15 cellular contexts compared by ENCODE assay signal in the genomic region with DNA sequence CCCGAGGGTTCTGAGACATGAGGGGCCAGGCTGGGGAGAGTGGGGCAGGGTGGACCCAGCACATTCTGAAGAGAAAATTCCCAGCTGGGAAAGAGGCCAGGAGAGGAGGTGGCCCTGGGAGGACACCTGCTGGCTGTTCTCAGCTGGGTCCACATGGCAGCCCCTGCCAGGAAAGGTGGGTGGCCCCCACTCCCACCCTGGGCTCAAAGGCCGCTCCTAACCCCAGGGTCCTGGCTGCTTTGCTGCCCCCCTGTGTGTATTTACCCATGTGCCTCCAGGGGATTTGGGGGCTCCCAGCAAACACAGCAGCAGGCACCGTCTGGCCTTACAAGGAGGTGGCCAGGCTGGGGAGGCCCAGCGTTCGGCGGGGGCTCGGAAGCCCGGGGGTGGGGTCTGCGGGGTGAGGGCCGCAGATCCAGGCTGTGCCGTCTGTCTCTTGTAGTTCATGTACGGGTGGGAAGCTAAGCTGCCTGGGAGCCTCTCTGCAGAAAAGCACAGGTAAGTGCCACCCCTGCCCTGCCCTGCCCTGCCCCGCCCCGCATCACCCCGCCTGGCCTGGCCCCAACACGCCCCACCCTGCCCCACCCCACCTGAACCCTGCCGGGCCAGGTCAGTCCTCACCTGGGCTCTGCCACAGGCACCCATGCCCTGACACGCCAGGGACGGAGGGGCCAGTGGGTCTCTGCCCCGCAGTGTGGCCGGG. TPM values are rescaled to one million over a fixed set of nuclear protein-coding genes. Genes with fewer than 3 reads are reported as not detected.
A peak's percentile ranks its signal among the peaks of the same experiment; 100 is the strongest.
DNase-seq lines count a peak whose midpoint lies in the region; ATAC-seq, FAIRE-seq and TF ChIP-seq lines count a peak whose summit lies in the region.
"Had no signal": no experiment of that assay in that cellular context is flagged by ENCODE, and none has a peak within 500 bp of the region (broad histone marks: within the 10 kb centered on the region; RNA-seq: fewer than 3 reads in every experiment).

No MANE protein-coding gene starts in this region.

- WGBS in testis, 2 donors, result 80 to 90% methylated on average over 8 to 14 of the region's 21 CpGs

- H3K27ac ChIP-seq in VCaP (no peak overlapping the region; the same call in 1 of the 2 replicates), keratinocyte (ENCODE audit: control insufficient read depth, insufficient read depth, low read length) (no peak overlapping the region), upper lobe of right lung (no peak overlapping the region), testis (no peak overlapping the region)

- peaks cover 34% of the 10 kb centered on the region for H3K27me3 ChIP-seq in keratinocyte (ENCODE audit: control insufficient read depth, extremely low read depth, insufficient read depth, low read length)
- no peaks in the 10 kb centered on the region for H3K27me3 ChIP-seq in upper lobe of right lung
- no peaks in the 10 kb centered on the region for H3K27me3 ChIP-seq in testis

- peak; percentile 72 for TF ChIP-seq CTCF in VCaP (conservative IDR thresholded peaks at IDR 0.05)
- peak in 2 of 3 experiments; percentile 24 to 25 for TF ChIP-seq CTCF in keratinocyte (optimal IDR thresholded peaks at IDR 0.05 in 1 of 3, IDR thresholded peaks at IDR 0.05 in 1 of 3, conservative IDR thresholded peaks at IDR 0.05 in 1 of 3; ENCODE audit: extremely low read depth in 1 of 3, insufficient read depth in 2 of 3, low read length in 3 of 3)
- TF ChIP-seq CTCF in upper lobe of right lung (IDR thresholded peaks at IDR 0.05), result no peak
- TF ChIP-seq CTCF in testis (IDR thresholded peaks at IDR 0.05), result no peak

- H3K9me3 ChIP-seq in keratinocyte (ENCODE audit: control insufficient read depth, low read depth, low read length) (no peaks in the 10 kb centered on the region), upper lobe of right lung (no peaks in the 10 kb centered on the region), testis (no peaks in the 10 kb centered on the region)

- FAIRE-seq in keratinocyte (lab: Jason Lieb, UNC), result no peak

- ATAC-seq in activated CD4-positive, CD25-positive, alpha-beta regulatory T cell treated with anti-CD3 and anti-CD28 coated beads, Interleukin-2, amount 50 U/mL, for 24 hours, result no peak
- ATAC-seq in upper lobe of right lung, result no peak
- ATAC-seq: activated CD8-positive, alpha-beta memory T cell treated with anti-CD3 and anti-CD28 coated beads, Interleukin-2, amount 10 ng/mL, durations not matched to agents 7 days and 5 days; naive thymus-derived CD8-positive, alpha-beta T cell had no signal

- H3K4me3 ChIP-seq in keratinocyte (ENCODE audit: control insufficient read depth in 2 of 3, extremely low read depth in 1 of 3, insufficient read depth in 2 of 3, low read depth in 1 of 3, low read length in 3 of 3) (no peak overlapping the region), upper lobe of right lung (no peak overlapping the region), testis (no peak overlapping the region)

- H3K4me1 ChIP-seq in keratinocyte (ENCODE audit: control insufficient read depth, extremely low read depth, insufficient read depth, low read length) (no peaks in the 10 kb centered on the region), upper lobe of right lung (no peaks in the 10 kb centered on the region), testis (no peaks in the 10 kb centered on the region)

- no peak overlapping the region for H3K9ac ChIP-seq in keratinocyte (ENCODE audit: control insufficient read depth, extremely low read depth, insufficient read depth, low read length)

- no peaks in the 10 kb centered on the region for H3K79me2 ChIP-seq in keratinocyte (ENCODE audit: control insufficient read depth, insufficient read depth, low read length)

- dilution Hi-C loops in keratinocyte (cut with MboI; ENCODE audit: extremely low pct_ligation_motif_present, low sequenced_read_pairs), result no loop called here

- no peak overlapping the region for H2AFZ ChIP-seq in keratinocyte (ENCODE audit: control insufficient read depth, low read length)

- TF ChIP-seq POLR2A in testis (IDR thresholded peaks at IDR 0.05), result no peak

- intact Hi-C loops in upper lobe of right lung (cut with DNase I), result no loop called here
- intact Hi-C loops in testis (cut with DNase I; ENCODE audit: low total_unique reads), result no loop called here

- peak; percentile 23 for DNase-seq in activated CD4-positive, CD25-positive, alpha-beta regulatory T cell treated with anti-CD3 and anti-CD28 coated beads, Interleukin-2, amount 50 U/mL, for 72 hours
- DNase-seq in keratinocyte (ENCODE audit: low read depth, low spot score), result no peak
- peak; percentile 42 for DNase-seq in upper lobe of right lung
- no peak for DNase-seq in activated T-cell treated with anti-CD3 and anti-CD28 coated beads for 4 hours
- DNase-seq in testis, result no peak
- no peak for DNase-seq in AG08395 (ENCODE audit: low spot score)
- DNase-seq: activated CD8-positive, alpha-beta memory T cell treated with anti-CD3 and anti-CD28 coated beads, Interleukin-2, amount 10 ng/mL, durations not matched to agents 7 days and 5 days; HFFc6; kidney glomerular epithelial cell; retina had no signal

- no peak overlapping the region for H3K4me2 ChIP-seq in keratinocyte (ENCODE audit: control insufficient read depth, extremely low read depth, insufficient read depth, low read depth, low read length)

- no peaks in the 10 kb centered on the region for H4K20me1 ChIP-seq in keratinocyte (ENCODE audit: control insufficient read depth, extremely low read depth, insufficient read depth, low read length)

- H3K9me1 ChIP-seq in keratinocyte (ENCODE audit: control insufficient read depth, extremely low read depth, insufficient read depth, low read length), result no peaks in the 10 kb centered on the region

- no peaks in the 10 kb centered on the region for H3K36me3 ChIP-seq in keratinocyte (ENCODE audit: control insufficient read depth in 2 of 2, extremely low read depth in 1 of 2, insufficient read depth in 2 of 2, low read length in 2 of 2)
- no peaks in the 10 kb centered on the region for H3K36me3 ChIP-seq in upper lobe of right lung
- no peaks in the 10 kb centered on the region for H3K36me3 ChIP-seq in testis (ENCODE audit: low read depth, missing control alignments)

RNA-seq across cellular contexts. Expression of a gene that starts 10.6 kb away (rescaled TPM):
- polyA plus RNA-seq in keratinocyte, result not detected in 3 replicates
- polyA plus RNA-seq in keratinocyte (2011; ENCODE audit: low read depth), result not detected
- polyA plus RNA-seq in keratinocyte (2011; cell fraction: cytosol; rRNA removed), result not detected in 2 replicates
- polyA plus RNA-seq in keratinocyte (2011; cell fraction: nucleus; rRNA removed), result not detected in 2 replicates
- 0.08 TPM in 1 of 2 replicates, not detected in the other for polyA plus RNA-seq in keratinocyte (2012; ENCODE audit: low replicate concordance)
- polyA minus RNA-seq in keratinocyte, result not detected in 3 replicates
- not detected for polyA minus RNA-seq in keratinocyte (2011; cell fraction: cytosol; rRNA and poly(A)+ RNA removed)
- polyA minus RNA-seq in keratinocyte (2011; cell fraction: nucleus; rRNA and poly(A)+ RNA removed), result not detected in 2 replicates
- total RNA-seq in upper lobe of right lung, result 1.2 TPM
- under 1 TPM; 0.50 to 0.87 TPM for total RNA-seq in testis
- polyA plus RNA-seq in testis (ENCODE audit: insufficient read depth, low read depth, low replicate concordance), result 0.45 TPM
- total RNA-seq: activated CD8-positive, alpha-beta memory T cell treated with anti-CD3 and anti-CD28 coated beads, Interleukin-2, amount 10 ng/mL, durations not matched to agents 7 days and 5 days; glomerular endothelial cell; HFFc6; naive thymus-derived CD8-positive, alpha-beta T cell had no signal
- polyA plus RNA-seq: AG04450; naive thymus-derived CD8-positive, alpha-beta T cell had no signal

Comparison
In these comparisons a context has a peak if more than half of its experiments do, and no peak if none do; other contexts are left out.
1. DNase-seq: peak in activated CD4-positive, CD25-positive, alpha-beta regulatory T cell treated with anti-CD3 and anti-CD28 coated beads, Interleukin-2, amount 50 U/mL, for 72 hours (single experiment) and upper lobe of right lung (single experiment); none in keratinocyte (single experiment), activated T-cell treated with anti-CD3 and anti-CD28 coated beads for 4 hours (single experiment), testis (single experiment) and AG08395 (single experiment).
2. CTCF ChIP-seq: peak in VCaP (single experiment) and keratinocyte (2 of 3); none in upper lobe of right lung (single experiment) and testis (0 of 3).